36 cellular contexts compared by ENCODE assay signal in the genomic region with DNA sequence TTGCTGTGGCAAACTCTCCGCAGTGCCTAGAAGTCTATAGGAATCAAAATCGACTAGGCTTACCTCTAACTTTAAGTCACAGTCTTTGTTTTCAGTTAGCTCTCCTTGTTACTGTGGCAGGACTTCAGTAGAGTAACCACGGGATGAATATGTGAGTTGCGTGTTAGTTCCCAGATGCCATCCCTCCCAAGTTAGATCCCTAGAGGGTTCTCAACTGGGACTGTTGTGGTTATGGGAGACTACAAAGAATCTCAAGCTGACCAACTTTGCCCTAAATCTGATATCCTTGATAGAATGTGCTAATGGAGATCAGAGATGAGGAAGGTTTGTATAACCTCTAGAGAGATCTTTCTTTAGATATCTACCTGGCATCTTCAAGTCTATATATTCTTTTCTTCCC.
"Had no signal": no experiment of that assay in that cellular context is flagged by ENCODE, and none has a peak within 500 bp of the region (broad histone marks: within the 10 kb centered on the region; RNA-seq: fewer than 3 reads in every experiment).

No MANE protein-coding gene starts in this region.

- H3K27me3 ChIP-seq: ascending aorta, cardiac muscle cell had no signal

- DNase-seq: activated B cell treated with CpG ODN at 0.5 μM for 24 hours; activated CD4-positive, alpha-beta memory T cell treated with anti-CD3 and anti-CD28 coated beads for 36 hours; activated CD4-positive, alpha-beta T cell treated with anti-CD3 and anti-CD28 coated beads for 4 hours; activated CD4-positive, alpha-beta T cell treated with anti-CD3 and anti-CD28 coated beads, Interleukin-2, amount 10 ng/mL, durations not matched to agents 24 days and 14 days; activated CD4-positive, alpha-beta T cell treated with anti-CD3 and anti-CD28 coated beads, Interleukin-2, amount 50 U/mL, for 1 hour; activated CD4-positive, alpha-beta T cell treated with anti-CD3 and anti-CD28 coated beads, Interleukin-2, amount 50 U/mL, for 4 hours; activated CD4-positive, CD25-positive, alpha-beta regulatory T cell treated with anti-CD3 and anti-CD28 coated beads, Interleukin-2, amount 50 U/mL, for 72 hours; activated CD8-positive, alpha-beta memory T cell treated with anti-CD3 and anti-CD28 coated beads for 24 hours; activated CD8-positive, alpha-beta memory T cell treated with anti-CD3 and anti-CD28 coated beads, Interleukin-2, amount 10 ng/mL, durations not matched to agents 7 days and 5 days; activated CD8-positive, alpha-beta memory T cell treated with anti-CD3 and anti-CD28 coated beads, Interleukin-2, amount 50 U/mL, for 48 hours; activated CD8-positive, alpha-beta T cell treated with anti-CD3 and anti-CD28 coated beads for 36 hours; activated effector memory CD4-positive, alpha-beta T cell treated with Interleukin-2 at 50 U/mL for 16 hours; activated gamma-delta T cell; activated naive CD4-positive, alpha-beta T cell treated with anti-CD3 and anti-CD28 coated beads, Interleukin-2, amount 10 ng/mL, durations not matched to agents 7 days and 5 days; activated naive CD4-positive, alpha-beta T cell treated with Interleukin-2 at 50 U/mL for 16 hours; activated naive CD8-positive, alpha-beta T cell treated with anti-CD3 and anti-CD28 coated beads, Interleukin-2, amount 10 ng/mL, durations not matched to agents 7 days and 5 days; activated naive CD8-positive, alpha-beta T cell treated with anti-CD3 and anti-CD28 coated beads, Interleukin-2, amount 50 U/mL, for 24 hours; activated T-cell treated with anti-CD3 and anti-CD28 coated beads, Interleukin-2, amount 50 U/mL, for 24 hours; activated T-cell treated with anti-CD3 and anti-CD28 coated beads, Interleukin-2, amount 50 U/mL, for 48 hours; amygdala; anterior cingulate cortex; caudate nucleus; SW 1271; T-helper 1 cell; T-helper 2 cell; T-helper 9 cell had no signal

- H3K27me3 Mint-ChIP-seq: activated CD4-positive, alpha-beta memory T cell treated with anti-CD3 and anti-CD28 coated beads for 36 hours; activated CD8-positive, alpha-beta T cell treated with anti-CD3 and anti-CD28 coated beads for 36 hours; activated naive CD4-positive, alpha-beta T cell treated with anti-CD3 and anti-CD28 coated beads, Interleukin-2, amount 10 ng/mL, durations not matched to agents 7 days and 5 days; activated naive CD4-positive, alpha-beta T cell treated with anti-CD3 and anti-CD28 coated beads, Interleukin-2, amount 50 U/mL, for 24 hours; activated naive CD8-positive, alpha-beta T cell; activated T-cell treated with anti-CD3 and anti-CD28 coated beads, Interleukin-2, amount 50 U/mL, for 24 hours; brain; central memory CD8-positive, alpha-beta T cell had no signal

- H3K27ac Mint-ChIP-seq: activated B cell treated with CpG ODN at 0.5 μM for 24 hours; activated CD4-positive, alpha-beta memory T cell treated with anti-CD3 and anti-CD28 coated beads for 36 hours; activated CD4-positive, alpha-beta T cell treated with anti-CD3 and anti-CD28 coated beads, Interleukin-2, amount 10 ng/mL, durations not matched to agents 24 days and 14 days; activated CD8-positive, alpha-beta memory T cell treated with anti-CD3 and anti-CD28 coated beads, Interleukin-2, amount 10 ng/mL, durations not matched to agents 7 days and 5 days; activated CD8-positive, alpha-beta T cell treated with anti-CD3 and anti-CD28 coated beads for 36 hours; activated naive CD4-positive, alpha-beta T cell treated with anti-CD3 and anti-CD28 coated beads, Interleukin-2, amount 10 ng/mL, durations not matched to agents 7 days and 5 days; activated naive CD4-positive, alpha-beta T cell treated with anti-CD3 and anti-CD28 coated beads, Interleukin-2, amount 50 U/mL, for 24 hours; activated naive CD8-positive, alpha-beta T cell; activated naive CD8-positive, alpha-beta T cell treated with anti-CD3 and anti-CD28 coated beads, Interleukin-2, amount 10 ng/mL, durations not matched to agents 7 days and 5 days; activated naive CD8-positive, alpha-beta T cell treated with anti-CD3 and anti-CD28 coated beads, Interleukin-2, amount 50 U/mL, for 24 hours; activated T-cell treated with anti-CD3 and anti-CD28 coated beads, Interleukin-2, amount 50 U/mL, for 24 hours; activated T-helper 2 cell treated with anti-CD3 and anti-CD28 coated beads, Interferon-gamma antibody, Interleukin-2, Interleukin-4, amounts not matched to agents 10 μg/mL and 5 μg/mL and 100 μg/mL, durations not matched to agents 14 hours and 24 hours and 36 hours; brain; T-helper 1 cell treated with Interleukin-12 subunit alpha and Interleukin-12 subunit beta and Interleukin-4 antibody, amounts not matched to agents 30 μg/mL and 1 μg/mL, for 36 hours; T-helper 2 cell treated with Interferon-gamma antibody and Interleukin-4, amounts not matched to agents 5 μg/mL and 100 μg/mL, for 36 hours had no signal

- H3K4me3 Mint-ChIP-seq: activated B cell treated with CpG ODN at 0.5 μM for 24 hours; activated CD4-positive, alpha-beta memory T cell treated with anti-CD3 and anti-CD28 coated beads for 36 hours; activated CD4-positive, alpha-beta T cell treated with anti-CD3 and anti-CD28 coated beads, Interleukin-2, amount 10 ng/mL, durations not matched to agents 24 days and 14 days; activated CD8-positive, alpha-beta memory T cell treated with anti-CD3 and anti-CD28 coated beads, Interleukin-2, amount 10 ng/mL, durations not matched to agents 7 days and 5 days; activated CD8-positive, alpha-beta T cell treated with anti-CD3 and anti-CD28 coated beads for 36 hours; activated naive CD4-positive, alpha-beta T cell treated with anti-CD3 and anti-CD28 coated beads, Interleukin-2, amount 10 ng/mL, durations not matched to agents 7 days and 5 days; activated naive CD4-positive, alpha-beta T cell treated with anti-CD3 and anti-CD28 coated beads, Interleukin-2, amount 50 U/mL, for 24 hours; activated naive CD8-positive, alpha-beta T cell; activated naive CD8-positive, alpha-beta T cell treated with anti-CD3 and anti-CD28 coated beads, Interleukin-2, amount 10 ng/mL, durations not matched to agents 7 days and 5 days; activated naive CD8-positive, alpha-beta T cell treated with anti-CD3 and anti-CD28 coated beads, Interleukin-2, amount 50 U/mL, for 24 hours; activated T-cell treated with anti-CD3 and anti-CD28 coated beads, Interleukin-2, amount 50 U/mL, for 24 hours; brain; central memory CD8-positive, alpha-beta T cell; T-helper 1 cell treated with Interleukin-12 subunit alpha and Interleukin-12 subunit beta and Interleukin-4 antibody, amounts not matched to agents 30 μg/mL and 1 μg/mL, for 36 hours; T-helper 2 cell treated with Interferon-gamma antibody and Interleukin-4, amounts not matched to agents 5 μg/mL and 100 μg/mL, for 36 hours had no signal

- H3K36me3 Mint-ChIP-seq: activated CD4-positive, alpha-beta memory T cell treated with anti-CD3 and anti-CD28 coated beads for 36 hours; activated CD8-positive, alpha-beta memory T cell treated with anti-CD3 and anti-CD28 coated beads, Interleukin-2, amount 10 ng/mL, durations not matched to agents 7 days and 5 days; activated naive CD4-positive, alpha-beta T cell treated with anti-CD3 and anti-CD28 coated beads, Interleukin-2, amount 10 ng/mL, durations not matched to agents 7 days and 5 days; activated naive CD4-positive, alpha-beta T cell treated with anti-CD3 and anti-CD28 coated beads, Interleukin-2, amount 50 U/mL, for 24 hours; activated naive CD8-positive, alpha-beta T cell; activated naive CD8-positive, alpha-beta T cell treated with anti-CD3 and anti-CD28 coated beads, Interleukin-2, amount 10 ng/mL, durations not matched to agents 7 days and 5 days had no signal

- H3K4me3 ChIP-seq: ascending aorta, cardiac muscle cell had no signal

- H3K36me3 ChIP-seq: cardiac muscle cell had no signal

- H3K4me1 Mint-ChIP-seq: activated B cell treated with CpG ODN at 0.5 μM for 24 hours; activated CD4-positive, alpha-beta T cell treated with anti-CD3 and anti-CD28 coated beads, Interleukin-2, amount 10 ng/mL, durations not matched to agents 24 days and 14 days; activated CD8-positive, alpha-beta memory T cell treated with anti-CD3 and anti-CD28 coated beads, Interleukin-2, amount 10 ng/mL, durations not matched to agents 7 days and 5 days; activated naive CD4-positive, alpha-beta T cell treated with anti-CD3 and anti-CD28 coated beads, Interleukin-2, amount 10 ng/mL, durations not matched to agents 7 days and 5 days; activated naive CD4-positive, alpha-beta T cell treated with anti-CD3 and anti-CD28 coated beads, Interleukin-2, amount 50 U/mL, for 24 hours; activated naive CD8-positive, alpha-beta T cell treated with anti-CD3 and anti-CD28 coated beads, Interleukin-2, amount 10 ng/mL, durations not matched to agents 7 days and 5 days; activated naive CD8-positive, alpha-beta T cell treated with anti-CD3 and anti-CD28 coated beads, Interleukin-2, amount 50 U/mL, for 24 hours; central memory CD8-positive, alpha-beta T cell had no signal

- H3K9me3 ChIP-seq: ascending aorta had no signal

- ATAC-seq: activated CD8-positive, alpha-beta memory T cell treated with anti-CD3 and anti-CD28 coated beads, Interleukin-2, amount 10 ng/mL, durations not matched to agents 7 days and 5 days; activated CD8-positive, alpha-beta T cell treated with anti-CD3 and anti-CD28 coated beads for 36 hours; activated naive CD8-positive, alpha-beta T cell treated with anti-CD3 and anti-CD28 coated beads, Interleukin-2, amount 50 U/mL, for 24 hours had no signal

- H3K27ac ChIP-seq: ascending aorta, cardiac muscle cell, VCaP had no signal

- H3K9me3 Mint-ChIP-seq: activated B cell treated with CpG ODN at 0.5 μM for 24 hours; activated CD4-positive, alpha-beta memory T cell treated with anti-CD3 and anti-CD28 coated beads for 36 hours; activated CD4-positive, alpha-beta T cell treated with anti-CD3 and anti-CD28 coated beads, Interleukin-2, amount 10 ng/mL, durations not matched to agents 24 days and 14 days; activated CD8-positive, alpha-beta T cell treated with anti-CD3 and anti-CD28 coated beads for 36 hours; activated naive CD4-positive, alpha-beta T cell treated with anti-CD3 and anti-CD28 coated beads, Interleukin-2, amount 10 ng/mL, durations not matched to agents 7 days and 5 days; activated naive CD4-positive, alpha-beta T cell treated with anti-CD3 and anti-CD28 coated beads, Interleukin-2, amount 50 U/mL, for 24 hours; activated naive CD8-positive, alpha-beta T cell treated with anti-CD3 and anti-CD28 coated beads, Interleukin-2, amount 10 ng/mL, durations not matched to agents 7 days and 5 days; activated naive CD8-positive, alpha-beta T cell treated with anti-CD3 and anti-CD28 coated beads, Interleukin-2, amount 50 U/mL, for 24 hours; activated T-cell treated with anti-CD3 and anti-CD28 coated beads, Interleukin-2, amount 50 U/mL, for 24 hours; activated T-helper 2 cell treated with anti-CD3 and anti-CD28 coated beads, Interferon-gamma antibody, Interleukin-2, Interleukin-4, amounts not matched to agents 10 μg/mL and 5 μg/mL and 100 μg/mL, durations not matched to agents 14 hours and 24 hours and 36 hours; brain; T-helper 1 cell treated with Interleukin-12 subunit alpha and Interleukin-12 subunit beta and Interleukin-4 antibody, amounts not matched to agents 30 μg/mL and 1 μg/mL, for 36 hours; T-helper 2 cell treated with Interferon-gamma antibody and Interleukin-4, amounts not matched to agents 5 μg/mL and 100 μg/mL, for 36 hours had no signal
